In the genomic region with DNA sequence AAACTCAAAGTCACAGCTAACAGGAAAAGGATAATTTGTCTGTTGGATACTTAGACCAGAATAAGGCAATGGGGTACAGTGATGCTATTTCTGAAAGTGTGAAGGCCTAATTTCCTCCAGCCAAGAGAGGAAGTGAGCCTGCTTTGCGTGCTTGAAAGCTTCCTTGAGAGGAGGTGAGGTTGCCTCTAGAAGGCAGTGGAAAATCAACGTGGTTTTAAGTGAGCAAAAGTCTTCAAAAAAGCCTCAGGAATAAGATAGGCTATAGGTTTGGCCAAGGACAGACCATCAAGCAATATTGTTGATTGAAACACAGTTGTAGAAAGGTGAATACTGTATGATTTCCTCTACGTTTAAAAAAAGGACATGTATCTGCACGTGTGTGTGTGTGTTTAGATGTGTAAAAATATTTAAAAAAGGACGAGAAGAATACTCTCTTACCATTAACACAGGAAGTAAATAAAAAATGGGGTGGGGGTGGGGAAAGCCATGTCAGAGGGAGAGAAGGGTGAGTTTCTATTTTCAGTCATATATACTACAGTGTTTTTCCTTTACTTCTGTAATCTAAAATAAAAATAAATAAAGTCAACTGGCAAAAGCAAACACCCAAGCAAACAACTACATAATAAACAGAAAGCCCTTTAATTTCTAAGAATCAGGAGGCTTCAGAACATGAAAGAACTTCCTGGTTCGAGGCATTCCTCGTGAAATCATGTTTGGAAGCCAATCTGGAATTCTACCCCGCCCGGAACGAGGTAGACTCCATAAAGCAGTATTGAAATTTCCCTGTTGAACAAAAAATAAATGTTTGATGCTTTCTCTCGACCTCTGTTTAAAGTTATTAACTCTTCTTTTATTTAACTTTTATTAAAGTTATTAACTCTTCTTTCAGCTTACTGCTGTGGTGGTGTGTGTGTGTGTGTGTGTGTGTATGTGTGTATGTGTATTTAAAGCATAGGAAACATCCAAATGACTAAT, we compare ENCODE assay signal across 8 cellular contexts.
DNase-seq lines count a peak whose midpoint lies in the region; ATAC-seq and TF ChIP-seq lines count a peak whose summit lies in the region.

No MANE protein-coding gene starts in this region.

- ATAC-seq in GM21381 (IDR thresholded peaks at IDR 0.05; ENCODE audit: unreplicated experiment): peak; percentile 71

- H3K9me3 ChIP-seq in HUES6 (ENCODE audit: control insufficient read depth, insufficient read depth, low read depth, low read length) (no peaks in the 10 kb centered on the region), tibial nerve (no peaks in the 10 kb centered on the region)

- no peaks in the 10 kb centered on the region for H3K27me3 ChIP-seq in HUES6 (ENCODE audit: control insufficient read depth, insufficient read depth, low read length)
- H3K27me3 ChIP-seq in tibial nerve: no peaks in the 10 kb centered on the region

- H3K27ac ChIP-seq in HUES6 (ENCODE audit: low read depth, low read length): peak overlapping the region; percentile 8; the same call in 1 of the 2 replicates
- peak overlapping the region in 3 of 4 donors; percentile 38 to 68 (median 55) for H3K27ac ChIP-seq in tibial nerve

- no peak for TF ChIP-seq EP300 in tibial nerve (IDR thresholded peaks at IDR 0.05)

- H3K36me3 ChIP-seq in HUES6 (ENCODE audit: control insufficient read depth, insufficient read depth, low read length) (no peaks in the 10 kb centered on the region), tibial nerve (no peaks in the 10 kb centered on the region)

- WGBS in tibial nerve, 2 donors: 37 to 38% methylated on average over 11 of the region's 11 CpGs

- no peak for TF ChIP-seq CTCF in tibial nerve (IDR thresholded peaks at IDR 0.05)

- DNase-seq in EH (ENCODE audit: low read depth): peak; percentile 21
- peak; percentile 23 for DNase-seq in activated T-cell treated with anti-CD3 and anti-CD28 coated beads for 4 hours
- peak; percentile 51 for DNase-seq in kidney tubule cell (ENCODE audit: low spot score)
- no peak for DNase-seq in tibial nerve (ENCODE audit: low spot score in 2 of 2)
- no peak for DNase-seq in nucleus accumbens (lab: John Stamatoyannopoulos, UW)
- no peak for DNase-seq in NCI-H1105 (lab: John Stamatoyannopoulos, UW)

- H3K4me1 ChIP-seq in HUES6 (ENCODE audit: control insufficient read depth, insufficient read depth, low read length) (peaks cover 53% of the 10 kb centered on the region), tibial nerve (peaks cover 0 to 26% (median 17%) of the 10 kb centered on the region in 4 donors)

- H3K4me3 ChIP-seq in HUES6 (ENCODE audit: low read depth, low read length): no peak overlapping the region
- no peak overlapping the region for H3K4me3 ChIP-seq in tibial nerve

- no peak for TF ChIP-seq POLR2A in tibial nerve (IDR thresholded peaks at IDR 0.05)

- no peak overlapping the region for H3K9ac ChIP-seq in HUES6 (ENCODE audit: low read length)

Comparison
In these comparisons a context has a peak if more than half of its experiments do, and no peak if none do; other contexts are left out.
1. DNase-seq: peak in EH (single experiment), activated T-cell treated with anti-CD3 and anti-CD28 coated beads for 4 hours (single experiment) and kidney tubule cell (single experiment); none in tibial nerve (0 of 2), nucleus accumbens (0 of 56) and NCI-H1105 (single experiment).